In genomic region chr13:32266130-32266529, GRCh38 we compare ENCODE assay signal across 34 cellular contexts. TPM values are rescaled to one million over a fixed set of nuclear protein-coding genes. Genes with fewer than 3 reads are reported as not detected.
"Had no signal": no experiment of that assay in that cellular context is flagged by ENCODE, and none has a peak within 500 bp of the region (broad histone marks: within the 10 kb centered on the region; RNA-seq: fewer than 3 reads in every experiment).

No MANE protein-coding gene starts in this region.

- H3K4me2 ChIP-seq: hepatocyte had no signal

- H3K4me3 Mint-ChIP-seq: memory B cell; naive thymus-derived CD4-positive, alpha-beta T cell; natural killer cell treated with Interleukin-12 subunit alpha and Interleukin-12 subunit beta and Interleukin-15 and Interleukin-18, amount 100 ng/mL, for 72 hours; stimulated activated memory B cell treated with anti-CD40 and anti-IgM and Interleukin-4, amounts not matched to agents 10 μg/mL and 1 μg/mL and 100 μg/mL, for 72 hours; stimulated activated naive CD8-positive, alpha-beta T cell treated with anti-CD3 and anti-CD28 coated beads, Interleukin-15, amount 100 ng/mL, for 72 hours had no signal

- H3K9me3 ChIP-seq: mucosa of descending colon, ovary, sigmoid colon, tibial nerve, upper lobe of right lung had no signal

- H3K36me3 ChIP-seq: ovary had no signal

- H3K9me3 Mint-ChIP-seq: memory B cell; naive thymus-derived CD4-positive, alpha-beta T cell; natural killer cell treated with Interleukin-12 subunit alpha and Interleukin-12 subunit beta and Interleukin-15 and Interleukin-18, amount 100 ng/mL, for 72 hours; stimulated activated memory B cell treated with anti-CD40 and anti-IgM and Interleukin-4, amounts not matched to agents 10 μg/mL and 1 μg/mL and 100 μg/mL, for 72 hours; stimulated activated naive CD8-positive, alpha-beta T cell treated with anti-CD3 and anti-CD28 coated beads, Interleukin-15, amount 100 ng/mL, for 72 hours had no signal

- H3K79me2 ChIP-seq: hepatocyte had no signal

- H3K4me1 Mint-ChIP-seq: naive thymus-derived CD4-positive, alpha-beta T cell; stimulated activated memory B cell treated with anti-CD40 and anti-IgM and Interleukin-4, amounts not matched to agents 10 μg/mL and 1 μg/mL and 100 μg/mL, for 72 hours; stimulated activated naive CD8-positive, alpha-beta T cell treated with anti-CD3 and anti-CD28 coated beads, Interleukin-15, amount 100 ng/mL, for 72 hours had no signal

- H3K36me3 Mint-ChIP-seq: memory B cell; stimulated activated memory B cell treated with anti-CD40 and anti-IgM and Interleukin-4, amounts not matched to agents 10 μg/mL and 1 μg/mL and 100 μg/mL, for 72 hours had no signal

- DNase-seq: head of caudate nucleus; islet precursor cell; midbrain; mucosa of descending colon; naive thymus-derived CD4-positive, alpha-beta T cell; ovary; right cardiac atrium; sigmoid colon; small intestine; stimulated activated CD4-positive, alpha-beta T cell treated with anti-CD3 and anti-CD28 coated beads, Interleukin-1b, Interleukin-23, amount 100 ng/mL, for 48 hours; stimulated activated CD4-positive, alpha-beta T cell treated with anti-CD3 and anti-CD28 coated beads, Interleukin-2, amount 100 ng/mL, for 48 hours; stimulated activated CD4-positive, alpha-beta T cell treated with anti-CD3 and anti-CD28 coated beads, Interleukin-4, amount 100 ng/mL, for 4 hours; stimulated activated CD8-positive, alpha-beta memory T cell treated with anti-CD3 and anti-CD28 coated beads, Interleukin-4, amount 100 ng/mL, for 48 hours; stimulated activated naive CD4-positive, alpha-beta T cell treated with Interleukin-2 at 50 U/mL for 16 hours; stimulated activated naive CD8-positive, alpha-beta T cell treated with anti-CD3 and anti-CD28 coated beads, Interleukin-15, amount 100 ng/mL, for 72 hours; substantia nigra; upper lobe of right lung had no signal

- H3K27me3 Mint-ChIP-seq: memory B cell; naive thymus-derived CD4-positive, alpha-beta T cell; natural killer cell treated with Interleukin-12 subunit alpha and Interleukin-12 subunit beta and Interleukin-15 and Interleukin-18, amount 100 ng/mL, for 72 hours; progenitor cell of endocrine pancreas; stimulated activated memory B cell treated with anti-CD40 and anti-IgM and Interleukin-4, amounts not matched to agents 10 μg/mL and 1 μg/mL and 100 μg/mL, for 72 hours; stimulated activated naive CD8-positive, alpha-beta T cell treated with anti-CD3 and anti-CD28 coated beads, Interleukin-15, amount 100 ng/mL, for 72 hours had no signal

- H3K27me3 ChIP-seq: hepatocyte, ovary, sigmoid colon, tibial nerve, upper lobe of right lung had no signal

- FAIRE-seq: small intestine, urothelium cell line had no signal

- H3K27ac ChIP-seq: hepatocyte, ovary had no signal

- H2AFZ ChIP-seq: hepatocyte had no signal

- ATAC-seq: mucosa of descending colon; naive thymus-derived CD4-positive, alpha-beta T cell; natural killer cell treated with Interleukin-12 subunit alpha and Interleukin-12 subunit beta and Interleukin-15 and Interleukin-18, amount 100 ng/mL, for 72 hours; right cardiac atrium; stimulated activated memory B cell treated with anti-CD40 and anti-IgM and Interleukin-4, amounts not matched to agents 10 μg/mL and 1 μg/mL and 100 μg/mL, for 72 hours; stimulated activated naive CD8-positive, alpha-beta T cell treated with anti-CD3 and anti-CD28 coated beads, Interleukin-15, amount 100 ng/mL, for 72 hours; upper lobe of right lung had no signal

- H3K4me3 ChIP-seq: hepatocyte, mucosa of descending colon, ovary, sigmoid colon, tibial nerve, upper lobe of right lung had no signal

RNA-seq across cellular contexts. Expression of gene ZAR1L, which starts 49.0 kb away (rescaled TPM):
- total RNA-seq: hepatocyte; kidney epithelial cell; liver; lung microvascular endothelial cell; mesenteric fat pad; mucosa of descending colon; myocyte; naive thymus-derived CD4-positive, alpha-beta T cell; natural killer cell treated with Interleukin-12 subunit alpha and Interleukin-12 subunit beta and Interleukin-15 and Interleukin-18, amount 100 ng/mL, for 72 hours; omental fat pad; ovary; progenitor cell of endocrine pancreas; pulmonary artery endothelial cell; renal cortical epithelial cell; right cardiac atrium; sigmoid colon; temporal lobe; upper lobe of right lung had no signal
- polyA plus RNA-seq: hepatocyte; liver; naive thymus-derived CD4-positive, alpha-beta T cell; neural cell; right cardiac atrium; sigmoid colon; small intestine had no signal
